14 cellular contexts compared by ENCODE assay signal in genomic region chr1:17605582-17606344, GRCh38.
A peak's percentile ranks its signal among the peaks of the same experiment; 100 is the strongest.
DNase-seq lines count a peak whose midpoint lies in the region; TF ChIP-seq lines count a peak whose summit lies in the region.
"Had no signal": no experiment of that assay in that cellular context is flagged by ENCODE, and none has a peak within 500 bp of the region (broad histone marks: within the 10 kb centered on the region; RNA-seq: fewer than 3 reads in every experiment).

No MANE protein-coding gene starts in this region.

- peaks cover 0 to 3% of the 10 kb centered on the region in 2 donors for H3K27me3 Mint-ChIP-seq in CD8-positive, alpha-beta memory T cell

- CTCF ChIA-PET in CD8-positive, alpha-beta memory T cell (lab: Charles Lee) = no interaction called here

- H3K27me3 ChIP-seq in cardiac muscle cell = no peaks in the 10 kb centered on the region
- H3K27me3 ChIP-seq in prostate gland (replicated peaks; ENCODE audit: insufficient read depth) = no peaks in the 10 kb centered on the region
- H3K27me3 ChIP-seq in CD8-positive, alpha-beta memory T cell (ENCODE audit: insufficient read depth, low read length, poor library complexity, severe bottlenecking) = no peaks in the 10 kb centered on the region

- H3K27ac Mint-ChIP-seq in CD8-positive, alpha-beta memory T cell = no peak overlapping the region
- H3K27ac Mint-ChIP-seq: stimulated activated effector memory CD8-positive, alpha-beta T cell treated with anti-CD3 and anti-CD28 coated beads, Interleukin-12 subunit alpha, Interleukin-12 subunit beta, amount 100 ng/mL, for 72 hours had no signal

- TF ChIP-seq POLR2A in prostate gland (IDR thresholded peaks at IDR 0.05) = no peak

- H3K27ac ChIP-seq in cardiac muscle cell (peak overlapping the region; percentile 84), prostate gland (peak overlapping the region; percentile 40 to 56)
- H3K27ac ChIP-seq in CD8-positive, alpha-beta memory T cell (ENCODE audit: low read depth, low read length) = no peak overlapping the region

- no peaks in the 10 kb centered on the region for H3K36me3 Mint-ChIP-seq in CD8-positive, alpha-beta memory T cell
- H3K36me3 Mint-ChIP-seq: stimulated activated effector memory CD8-positive, alpha-beta T cell treated with anti-CD3 and anti-CD28 coated beads, Interleukin-12 subunit alpha, Interleukin-12 subunit beta, amount 100 ng/mL, for 72 hours had no signal

- H3K4me1 ChIP-seq in cardiac muscle cell (ENCODE audit: low read depth) (peaks cover 17% of the 10 kb centered on the region), prostate gland (replicated peaks) (no peaks in the 10 kb centered on the region)
- H3K4me1 ChIP-seq in CD8-positive, alpha-beta memory T cell (ENCODE audit: insufficient read depth, low read length) = no peaks in the 10 kb centered on the region

- no peaks in the 10 kb centered on the region for H3K36me3 ChIP-seq in cardiac muscle cell
- H3K36me3 ChIP-seq in prostate gland = peaks cover 0 to 3% of the 10 kb centered on the region in 2 donors
- H3K36me3 ChIP-seq in CD8-positive, alpha-beta memory T cell (ENCODE audit: insufficient read depth, low read length) = no peaks in the 10 kb centered on the region

- DNase-seq in DMS53 treated with DMSO at 0.1 percent for 48 hours (lab: John Stamatoyannopoulos, UW; ENCODE audit: unreplicated experiment) (peak; percentile 45), SHP77 treated with DMSO at 0.1 percent for 48 hours (lab: John Stamatoyannopoulos, UW) (peak; percentile 59), cardiac muscle cell (ENCODE audit: low read depth in 1 of 2, low spot score in 1 of 2) (peak in 1 of 2 donors; percentile 59), prostate gland (ENCODE audit: low spot score) (peak; percentile 50), inferior parietal cortex (ENCODE audit: extremely low spot score) (no peak), GM10266 (ENCODE audit: extremely low spot score) (no peak), NCI-H2081 treated with DMSO at 0.1 percent for 48 hours (lab: John Stamatoyannopoulos, UW) (no peak)
- DNase-seq in CD8-positive, alpha-beta memory T cell = no peak
- DNase-seq: activated CD4-positive, alpha-beta T cell treated with anti-CD3 and anti-CD28 coated beads for 48 hours; activated effector memory CD4-positive, alpha-beta T cell treated with anti-CD3 and anti-CD28 coated beads, Interleukin-2, amount 50 U/mL, for 16 hours; H9; NCI-H524 treated with DMSO at 0.1 percent for 48 hours; stimulated activated CD4-positive, alpha-beta T cell treated with anti-CD3 and anti-CD28 coated beads, Interleukin-15, amount 100 ng/mL, for 24 hours had no signal

- H3K9me3 ChIP-seq in cardiac muscle cell (ENCODE audit: low read depth) (no peaks in the 10 kb centered on the region), prostate gland (no peaks in the 10 kb centered on the region)
- H3K9me3 ChIP-seq in CD8-positive, alpha-beta memory T cell (ENCODE audit: low read length) = no peaks in the 10 kb centered on the region

- TF ChIP-seq CTCF in cardiac muscle cell (IDR thresholded peaks at IDR 0.05; ENCODE audit: low read depth, low read length) = no peak
- no peak for TF ChIP-seq CTCF in prostate gland (IDR thresholded peaks at IDR 0.05)
- no peak for TF ChIP-seq CTCF in GM10266 (IDR thresholded peaks at IDR 0.05; ENCODE audit: control insufficient read depth, insufficient read depth, low read depth, missing control alignments)

- POLR2A ChIA-PET in CD8-positive, alpha-beta memory T cell (lab: Charles Lee) = no interaction called here

- WGBS in prostate gland = 58% methylated on average over 15 of the region's 15 CpGs

- H3K4me1 Mint-ChIP-seq in CD8-positive, alpha-beta memory T cell = no peaks in the 10 kb centered on the region
- H3K4me1 Mint-ChIP-seq: stimulated activated effector memory CD8-positive, alpha-beta T cell treated with anti-CD3 and anti-CD28 coated beads, Interleukin-12 subunit alpha, Interleukin-12 subunit beta, amount 100 ng/mL, for 72 hours had no signal

- intact Hi-C loops in prostate gland (cut with DNase I) = loop anchor here (2.0 kb wide), 1 partner anchor 103 kb away; no protein-coding TSS in a partner anchor

- no peaks in the 10 kb centered on the region for H3K9me3 Mint-ChIP-seq in CD8-positive, alpha-beta memory T cell
- H3K9me3 Mint-ChIP-seq: H9; stimulated activated effector memory CD8-positive, alpha-beta T cell treated with anti-CD3 and anti-CD28 coated beads, Interleukin-12 subunit alpha, Interleukin-12 subunit beta, amount 100 ng/mL, for 72 hours had no signal

- H3K4me3 ChIP-seq in cardiac muscle cell (no peak overlapping the region), prostate gland (no peak overlapping the region)
- H3K4me3 ChIP-seq in CD8-positive, alpha-beta memory T cell (ENCODE audit: low read length) = no peak overlapping the region

- no peak overlapping the region for H3K4me3 Mint-ChIP-seq in CD8-positive, alpha-beta memory T cell
- H3K4me3 Mint-ChIP-seq: H9; stimulated activated effector memory CD8-positive, alpha-beta T cell treated with anti-CD3 and anti-CD28 coated beads, Interleukin-12 subunit alpha, Interleukin-12 subunit beta, amount 100 ng/mL, for 72 hours had no signal

Comparison
In these comparisons a context has a peak if more than half of its experiments do, and no peak if none do; other contexts are left out.
1. DNase-seq: peak in DMS53 treated with DMSO at 0.1 percent for 48 hours (single experiment), SHP77 treated with DMSO at 0.1 percent for 48 hours (single experiment) and prostate gland (single experiment); none in inferior parietal cortex (single experiment), CD8-positive, alpha-beta memory T cell (0 of 5), GM10266 (single experiment) and NCI-H2081 treated with DMSO at 0.1 percent for 48 hours (single experiment).